In the genomic region with DNA sequence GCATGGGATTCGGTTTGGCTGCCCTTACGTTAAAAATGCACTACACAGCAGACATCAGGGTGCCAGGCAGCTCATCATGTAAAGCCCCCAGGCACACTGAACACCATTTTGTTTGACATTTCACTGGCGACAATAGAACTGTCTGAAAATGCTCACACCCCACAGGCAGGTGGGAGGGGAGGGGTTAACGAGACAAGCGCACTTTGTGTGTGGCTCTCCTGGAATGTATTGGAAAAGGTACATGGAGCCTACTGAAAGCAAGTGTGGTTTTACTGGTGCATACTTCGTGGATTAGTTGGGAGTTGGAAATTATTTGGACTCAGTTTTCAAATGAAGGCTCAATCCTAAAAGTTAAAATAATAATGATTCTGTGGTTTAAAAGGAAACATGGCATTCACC, we compare ENCODE assay signal across 20 cellular contexts. TPM values are rescaled to one million over a fixed set of nuclear protein-coding genes. Genes with fewer than 3 reads are reported as not detected.
"Had no signal": no experiment of that assay in that cellular context is flagged by ENCODE, and none has a peak within 500 bp of the region (broad histone marks: within the 10 kb centered on the region; RNA-seq: fewer than 3 reads in every experiment).

No MANE protein-coding gene starts in this region.

- ATAC-seq: activated CD8-positive, alpha-beta memory T cell treated with anti-CD3 and anti-CD28 coated beads, Interleukin-2, amount 10 ng/mL, durations not matched to agents 7 days and 5 days; activated T-cell treated with anti-CD3 and anti-CD28 coated beads, Interleukin-2, amount 50 U/mL, for 4 hours; gastroesophageal sphincter; mucosa of descending colon; naive thymus-derived CD8-positive, alpha-beta T cell; SK-N-SH treated with all-trans-retinoic acid at 6 μM for 48 hours had no signal

- FAIRE-seq: endothelial cell of umbilical vein had no signal

- DNase-seq: activated CD8-positive, alpha-beta memory T cell treated with anti-CD3 and anti-CD28 coated beads, Interleukin-2, amount 10 ng/mL, durations not matched to agents 7 days and 5 days; activated effector memory CD4-positive, alpha-beta T cell treated with anti-CD3 and anti-CD28 coated beads, Interleukin-2, amount 50 U/mL, for 16 hours; activated naive CD8-positive, alpha-beta T cell treated with anti-CD3 and anti-CD28 coated beads, Interleukin-2, amount 10 ng/mL, durations not matched to agents 7 days and 5 days; activated T-cell treated with anti-CD3 and anti-CD28 coated beads, Interleukin-2, amount 50 U/mL, for 4 hours; anterior cingulate cortex; colonic mucosa; effector CD4-positive, alpha-beta T cell; hippocampal formation; mucosa of descending colon; naive thymus-derived CD8-positive, alpha-beta T cell; psoas muscle; sigmoid colon; stimulated activated CD4-positive, alpha-beta T cell treated with anti-CD3 and anti-CD28 coated beads, Interleukin-12 subunit alpha, Interleukin-12 subunit beta, amount 100 ng/mL, for 4 hours; stimulated activated naive CD4-positive, alpha-beta T cell; substantia nigra had no signal

- H3K27me3 Mint-ChIP-seq: activated CD8-positive, alpha-beta memory T cell treated with anti-CD3 and anti-CD28 coated beads, Interleukin-2, amount 10 ng/mL, durations not matched to agents 7 days and 5 days; activated naive CD8-positive, alpha-beta T cell treated with anti-CD3 and anti-CD28 coated beads, Interleukin-2, amount 10 ng/mL, durations not matched to agents 7 days and 5 days had no signal

- H3K4me1 Mint-ChIP-seq: activated CD8-positive, alpha-beta memory T cell treated with anti-CD3 and anti-CD28 coated beads, Interleukin-2, amount 10 ng/mL, durations not matched to agents 7 days and 5 days; activated naive CD8-positive, alpha-beta T cell treated with anti-CD3 and anti-CD28 coated beads, Interleukin-2, amount 10 ng/mL, durations not matched to agents 7 days and 5 days; naive thymus-derived CD8-positive, alpha-beta T cell had no signal

- H3K4me1 ChIP-seq: colonic mucosa, gastroesophageal sphincter, psoas muscle, sigmoid colon had no signal

- H3K36me3 ChIP-seq: colonic mucosa, gastroesophageal sphincter, sigmoid colon had no signal

- H3K27ac Mint-ChIP-seq: activated CD8-positive, alpha-beta memory T cell treated with anti-CD3 and anti-CD28 coated beads, Interleukin-2, amount 10 ng/mL, durations not matched to agents 7 days and 5 days; activated naive CD8-positive, alpha-beta T cell treated with anti-CD3 and anti-CD28 coated beads, Interleukin-2, amount 10 ng/mL, durations not matched to agents 7 days and 5 days; naive thymus-derived CD8-positive, alpha-beta T cell; type B pancreatic cell had no signal

- H3K9me3 ChIP-seq: colonic mucosa, gastroesophageal sphincter, mucosa of descending colon, psoas muscle, sigmoid colon had no signal

- H3K27ac ChIP-seq: colonic mucosa, gastroesophageal sphincter, psoas muscle, sigmoid colon had no signal

- H3K36me3 Mint-ChIP-seq: activated CD8-positive, alpha-beta memory T cell treated with anti-CD3 and anti-CD28 coated beads, Interleukin-2, amount 10 ng/mL, durations not matched to agents 7 days and 5 days; activated naive CD8-positive, alpha-beta T cell treated with anti-CD3 and anti-CD28 coated beads, Interleukin-2, amount 10 ng/mL, durations not matched to agents 7 days and 5 days; naive thymus-derived CD8-positive, alpha-beta T cell; type B pancreatic cell had no signal

- H3K4me3 Mint-ChIP-seq: activated CD8-positive, alpha-beta memory T cell treated with anti-CD3 and anti-CD28 coated beads, Interleukin-2, amount 10 ng/mL, durations not matched to agents 7 days and 5 days; activated naive CD8-positive, alpha-beta T cell treated with anti-CD3 and anti-CD28 coated beads, Interleukin-2, amount 10 ng/mL, durations not matched to agents 7 days and 5 days; activated T-cell treated with anti-CD3 and anti-CD28 coated beads, Interleukin-2, amount 50 U/mL, for 4 hours; naive thymus-derived CD8-positive, alpha-beta T cell; type B pancreatic cell had no signal

- H3K27me3 ChIP-seq: colonic mucosa, gastroesophageal sphincter, sigmoid colon had no signal

- H3K4me3 ChIP-seq: colonic mucosa, gastroesophageal sphincter, mucosa of descending colon, psoas muscle, sigmoid colon had no signal

RNA-seq across cellular contexts. Expression of gene PPARGC1A, which starts 31.6 kb away (rescaled TPM):
- total RNA-seq: activated CD8-positive, alpha-beta memory T cell treated with anti-CD3 and anti-CD28 coated beads, Interleukin-2, amount 10 ng/mL, durations not matched to agents 7 days and 5 days; activated naive CD8-positive, alpha-beta T cell treated with anti-CD3 and anti-CD28 coated beads, Interleukin-2, amount 10 ng/mL, durations not matched to agents 7 days and 5 days; endothelial cell of umbilical vein; naive thymus-derived CD8-positive, alpha-beta T cell; T-helper 2 cell treated with Interferon-gamma antibody and Interleukin-4, amounts not matched to agents 100 ng/mL and 5 ng/mL, for 36 hours had no signal
